ENCODE assay signal across 9 cellular contexts in the genomic region with DNA sequence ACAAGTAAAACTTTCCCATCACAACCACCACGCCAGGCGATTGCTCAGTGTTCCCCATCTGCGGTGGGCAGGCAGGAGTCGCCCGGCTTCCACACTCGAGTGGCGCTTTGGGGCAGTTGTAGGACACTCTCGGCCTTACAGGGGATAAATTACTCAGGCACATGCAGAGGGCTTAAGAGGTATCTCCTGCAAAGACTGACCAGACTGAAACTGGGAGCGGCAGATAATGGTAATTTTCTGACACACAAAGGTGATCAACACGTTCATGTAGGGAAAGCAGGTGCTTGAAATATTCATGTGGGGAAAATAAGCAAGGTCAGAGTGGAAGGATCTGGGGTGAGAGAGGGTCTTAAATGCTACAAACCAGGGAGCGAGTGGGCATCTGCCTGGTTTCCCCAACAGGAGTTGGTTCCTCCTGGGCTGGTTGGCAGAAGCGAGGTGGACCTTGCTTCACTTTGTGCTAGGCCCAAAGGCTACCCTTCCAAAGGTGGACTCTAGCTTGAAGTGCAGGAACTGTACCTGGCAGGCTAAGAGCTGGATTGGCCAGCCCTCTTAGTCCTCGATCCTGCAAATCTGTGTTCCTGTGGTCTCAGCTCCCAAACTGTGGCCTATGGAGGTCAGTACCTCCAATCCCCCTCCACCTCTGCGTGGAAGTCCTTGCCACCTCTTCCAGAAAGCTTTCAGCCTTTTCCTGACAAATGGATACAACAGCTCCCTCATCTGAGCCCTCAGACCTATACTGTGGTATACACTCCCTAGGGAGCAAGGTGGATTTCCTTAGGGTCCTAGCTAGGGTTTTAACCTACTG. TPM values are rescaled to one million over a fixed set of nuclear protein-coding genes. Genes with fewer than 3 reads are reported as not detected.
A peak's percentile ranks its signal among the peaks of the same experiment; 100 is the strongest.
DNase-seq lines count a peak whose midpoint lies in the region; ATAC-seq and TF ChIP-seq lines count a peak whose summit lies in the region.
"Had no signal": no experiment of that assay in that cellular context is flagged by ENCODE, and none has a peak within 500 bp of the region (broad histone marks: within the 10 kb centered on the region; RNA-seq: fewer than 3 reads in every experiment).

No MANE protein-coding gene starts in this region.

- H3K9me3 ChIP-seq in CD4-positive, CD25-positive, alpha-beta regulatory T cell (ENCODE audit: control insufficient read depth in 2 of 2, low read length in 2 of 2): no peaks in the 10 kb centered on the region

- peaks cover 4 to 39% (median 18%) of the 10 kb centered on the region in 4 donors for H3K4me1 Mint-ChIP-seq in CD4-positive, CD25-positive, alpha-beta regulatory T cell
- H3K4me1 Mint-ChIP-seq in nephron progenitor cell: peaks cover 58% of the 10 kb centered on the region

- H3K36me3 Mint-ChIP-seq in CD4-positive, CD25-positive, alpha-beta regulatory T cell: peaks cover 10% of the 10 kb centered on the region
- peaks cover 39% of the 10 kb centered on the region for H3K36me3 Mint-ChIP-seq in nephron progenitor cell (ENCODE audit: low read depth)

- peak overlapping the region; percentile 67 for H3K27ac ChIP-seq in CD4-positive, CD25-positive, alpha-beta regulatory T cell (ENCODE audit: insufficient read depth, low read length, poor library complexity, severe bottlenecking)
- H3K27ac ChIP-seq: HL-60 had no signal

- DNase-seq in CD4-positive, CD25-positive, alpha-beta regulatory T cell: peak in 1 of 3 donors; percentile 10
- DNase-seq in NCI-H1105 treated with DMSO at 0.1 percent for 48 hours (lab: John Stamatoyannopoulos, UW) (peak; percentile 47), dermis blood vessel endothelial cell (peak; percentile 11), nephron progenitor cell (no peak), NCI-H1048 (lab: John Stamatoyannopoulos, UW) (no peak), sciatic nerve (ENCODE audit: low spot score) (no peak)

- H3K4me3 ChIP-seq in CD4-positive, CD25-positive, alpha-beta regulatory T cell (ENCODE audit: low read depth, low read length): peak overlapping the region; percentile 48

- TF ChIP-seq CTCF in nephron progenitor cell (IDR thresholded peaks at IDR 0.05): no peak

- H3K27me3 Mint-ChIP-seq in CD4-positive, CD25-positive, alpha-beta regulatory T cell: no peaks in the 10 kb centered on the region
- H3K27me3 Mint-ChIP-seq in nephron progenitor cell (ENCODE audit: low read depth, poor library complexity): peaks cover 6% of the 10 kb centered on the region

- peak overlapping the region; percentile 72 to 91 (median 91) for H3K27ac Mint-ChIP-seq in CD4-positive, CD25-positive, alpha-beta regulatory T cell
- peak overlapping the region; percentile 72 for H3K27ac Mint-ChIP-seq in nephron progenitor cell

- peaks cover 13% of the 10 kb centered on the region for H3K4me1 ChIP-seq in CD4-positive, CD25-positive, alpha-beta regulatory T cell (ENCODE audit: control insufficient read depth, insufficient read depth, low read length, poor library complexity, severe bottlenecking)

- intact Hi-C loops in sciatic nerve (cut with DNase I): no loop called here

- H3K9me3 Mint-ChIP-seq in CD4-positive, CD25-positive, alpha-beta regulatory T cell: no peaks in the 10 kb centered on the region
- no peaks in the 10 kb centered on the region for H3K9me3 Mint-ChIP-seq in nephron progenitor cell

- ATAC-seq in CD4-positive, CD25-positive, alpha-beta regulatory T cell (ENCODE audit: low read depth in 2 of 2): no peak
- ATAC-seq in GM21576 (IDR thresholded peaks at IDR 0.05; ENCODE audit: unreplicated experiment) (no peak), HG03342 (IDR thresholded peaks at IDR 0.05; ENCODE audit: unreplicated experiment) (no peak), sciatic nerve (no peak)

- H3K4me3 Mint-ChIP-seq in CD4-positive, CD25-positive, alpha-beta regulatory T cell: peak overlapping the region; percentile 68 to 88 (median 84)
- peak overlapping the region; percentile 83 for H3K4me3 Mint-ChIP-seq in nephron progenitor cell

- H3K36me3 ChIP-seq in CD4-positive, CD25-positive, alpha-beta regulatory T cell (ENCODE audit: control insufficient read depth, insufficient read depth, low read length): peaks cover 8% of the 10 kb centered on the region

- H3K27me3 ChIP-seq in CD4-positive, CD25-positive, alpha-beta regulatory T cell (ENCODE audit: control insufficient read depth, insufficient read depth, low read length): no peaks in the 10 kb centered on the region

RNA-seq across cellular contexts. Expression of gene PLAGL2, which starts 16.7 kb away (rescaled TPM):
- total RNA-seq in CD4-positive, CD25-positive, alpha-beta regulatory T cell: 22.9 TPM
- 1 to 10 TPM; 2.8 to 5.3 (median 4.0) TPM for polyA plus RNA-seq in CD4-positive, CD25-positive, alpha-beta regulatory T cell
- total RNA-seq in dermis blood vessel endothelial cell (2.6 and 4.1 TPM in 2 replicates), sciatic nerve (7.9 TPM)

RNA-seq across cellular contexts. Expression of gene POFUT1, which starts 16.9 kb away (rescaled TPM):
- total RNA-seq in CD4-positive, CD25-positive, alpha-beta regulatory T cell: 14.1 TPM
- polyA plus RNA-seq in CD4-positive, CD25-positive, alpha-beta regulatory T cell: 10 to 100 TPM; 10.0 to 14.3 (median 12.0) TPM
- total RNA-seq in dermis blood vessel endothelial cell (35.2 and 49.7 TPM in 2 replicates), sciatic nerve (27.8 TPM)

Comparison
In these comparisons a context has a peak if more than half of its experiments do, and no peak if none do; other contexts are left out.
1. DNase-seq: peak in NCI-H1105 treated with DMSO at 0.1 percent for 48 hours (single experiment) and dermis blood vessel endothelial cell (single experiment); none in nephron progenitor cell (single experiment), NCI-H1048 (single experiment) and sciatic nerve (single experiment).